12 cellular contexts compared by ENCODE assay signal in genomic region chrX:49282647-49283011, GRCh38. TPM values are rescaled to one million over a fixed set of nuclear protein-coding genes. Genes with fewer than 3 reads are reported as not detected.
DNase-seq lines count a peak whose midpoint lies in the region; ATAC-seq and TF ChIP-seq lines count a peak whose summit lies in the region.
"Had no signal": no experiment of that assay in that cellular context is flagged by ENCODE, and none has a peak within 500 bp of the region (broad histone marks: within the 10 kb centered on the region; RNA-seq: fewer than 3 reads in every experiment).

No MANE protein-coding gene starts in this region.

- no peaks in the 10 kb centered on the region for H3K27me3 Mint-ChIP-seq in activated CD4-positive, alpha-beta T cell treated with anti-CD3 and anti-CD28 coated beads, Interleukin-2, amount 10 ng/mL, durations not matched to agents 24 days and 14 days
- H3K27me3 Mint-ChIP-seq: stimulated activated memory B cell treated with anti-CD40 and anti-IgM and Interleukin-4, amounts not matched to agents 10 μg/mL and 1 μg/mL and 100 μg/mL, for 72 hours had no signal

- no peak overlapping the region for H3K4me3 Mint-ChIP-seq in activated CD4-positive, alpha-beta T cell treated with anti-CD3 and anti-CD28 coated beads, Interleukin-2, amount 10 ng/mL, durations not matched to agents 24 days and 14 days
- H3K4me3 Mint-ChIP-seq: CD8-positive, alpha-beta memory T cell; stimulated activated memory B cell treated with anti-CD40 and anti-IgM and Interleukin-4, amounts not matched to agents 10 μg/mL and 1 μg/mL and 100 μg/mL, for 72 hours had no signal

- H3K36me3 ChIP-seq in left ventricle myocardium inferior = no peaks in the 10 kb centered on the region
- H3K36me3 ChIP-seq in thoracic aorta = no peaks in the 10 kb centered on the region

- in situ Hi-C loops in ACHN (cut with HindIII; ENCODE audit: low pct_ligation_motif_present, low pct_unique_long_range_greater_than_20kb, low sequenced_read_pairs) = no loop called here

- H3K9me3 ChIP-seq in left ventricle myocardium inferior (replicated peaks) (no peaks in the 10 kb centered on the region), thoracic aorta (no peaks in the 10 kb centered on the region)

- no peak for DNase-seq in activated CD4-positive, alpha-beta T cell treated with anti-CD3 and anti-CD28 coated beads, Interleukin-2, amount 10 ng/mL, durations not matched to agents 24 days and 14 days
- no peak for DNase-seq in activated CD4-positive, alpha-beta T cell treated with anti-CD3 and anti-CD28 coated beads for 1 hour
- DNase-seq in left ventricle myocardium inferior (no peak), thoracic aorta (ENCODE audit: low spot score) (no peak), ACHN (no peak), OCI-M2 (lab: John Stamatoyannopoulos, UW; ENCODE audit: unreplicated experiment) (no peak)
- DNase-seq: CD8-positive, alpha-beta memory T cell; effector memory CD4-positive, alpha-beta T cell; NCI-H1105 had no signal

- peaks cover 14% of the 10 kb centered on the region for H3K36me3 Mint-ChIP-seq in activated CD4-positive, alpha-beta T cell treated with anti-CD3 and anti-CD28 coated beads, Interleukin-2, amount 10 ng/mL, durations not matched to agents 24 days and 14 days (ENCODE audit: low read depth)

- H3K4me1 ChIP-seq in left ventricle myocardium inferior (peaks cover 6% of the 10 kb centered on the region), thoracic aorta (ENCODE audit: control insufficient read depth in 1 of 2, low read depth in 2 of 2) (no peaks in the 10 kb centered on the region)

- H3K9me3 Mint-ChIP-seq in activated CD4-positive, alpha-beta T cell treated with anti-CD3 and anti-CD28 coated beads, Interleukin-2, amount 10 ng/mL, durations not matched to agents 24 days and 14 days = no peaks in the 10 kb centered on the region
- H3K9me3 Mint-ChIP-seq: stimulated activated memory B cell treated with anti-CD40 and anti-IgM and Interleukin-4, amounts not matched to agents 10 μg/mL and 1 μg/mL and 100 μg/mL, for 72 hours had no signal

- H3K27ac ChIP-seq in left ventricle myocardium inferior (replicated peaks) (no peak overlapping the region), thoracic aorta (no peak overlapping the region)

- H3K27me3 ChIP-seq in left ventricle myocardium inferior (ENCODE audit: low read depth) (no peaks in the 10 kb centered on the region), thoracic aorta (replicated peaks; ENCODE audit: insufficient read depth) (no peaks in the 10 kb centered on the region)

- ATAC-seq in SK-N-SH treated with all-trans-retinoic acid at 6 μM for 48 hours (peak; percentile 85), thoracic aorta (ENCODE audit: insufficient number of reproducible peaks, low FRiP score, low read depth) (no peak), HG02970 (IDR thresholded peaks at IDR 0.05; ENCODE audit: low FRiP score, unreplicated experiment) (no peak)
- ATAC-seq: stimulated activated memory B cell treated with anti-CD40 and anti-IgM and Interleukin-4, amounts not matched to agents 10 μg/mL and 1 μg/mL and 100 μg/mL, for 72 hours had no signal

- peak overlapping the region; percentile 51 for H3K27ac Mint-ChIP-seq in activated CD4-positive, alpha-beta T cell treated with anti-CD3 and anti-CD28 coated beads, Interleukin-2, amount 10 ng/mL, durations not matched to agents 24 days and 14 days
- H3K27ac Mint-ChIP-seq: stimulated activated memory B cell treated with anti-CD40 and anti-IgM and Interleukin-4, amounts not matched to agents 10 μg/mL and 1 μg/mL and 100 μg/mL, for 72 hours had no signal

- peak; percentile 43 for TF ChIP-seq CTCF in left ventricle myocardium inferior (IDR thresholded peaks at IDR 0.05; ENCODE audit: borderline replicate concordance)
- peak; percentile 19 for TF ChIP-seq CTCF in thoracic aorta (IDR thresholded peaks at IDR 0.05)

- intact Hi-C loops in activated CD4-positive, alpha-beta T cell treated with anti-CD3 and anti-CD28 coated beads, Interleukin-2, amount 10 ng/mL, durations not matched to agents 24 days and 14 days (cut with micrococcal nuclease) = no loop called here
- intact Hi-C loops in left ventricle myocardium inferior (cut with micrococcal nuclease) = no loop called here

- H3K4me3 ChIP-seq in left ventricle myocardium inferior (no peak overlapping the region), thoracic aorta (no peak overlapping the region)

- H3K4me1 Mint-ChIP-seq in activated CD4-positive, alpha-beta T cell treated with anti-CD3 and anti-CD28 coated beads, Interleukin-2, amount 10 ng/mL, durations not matched to agents 24 days and 14 days = peaks cover 32% of the 10 kb centered on the region

TF ChIP-seq in SK-N-SH treated with all-trans-retinoic acid at 6 μM for 48 hours, 23 proteins besides CTCF, POLR2A, EP300 and RAD21 (continues in another document):
- no peak for TF ChIP-seq TOX (CRISPR knock-in tag; IDR thresholded peaks at IDR 0.05; ENCODE audit: borderline replicate concordance)
- no peak for TF ChIP-seq ISL1 (CRISPR knock-in tag; IDR thresholded peaks at IDR 0.05)
- no peak for TF ChIP-seq BACH2 (CRISPR knock-in tag; IDR thresholded peaks at IDR 0.05; ENCODE audit: borderline replicate concordance)
- TF ChIP-seq CSDC2 (CRISPR knock-in tag; IDR thresholded peaks at IDR 0.05) = no peak
- no peak for TF ChIP-seq TSHZ2 (CRISPR knock-in tag; IDR thresholded peaks at IDR 0.05)
- no peak for TF ChIP-seq OSR1 (CRISPR knock-in tag; IDR thresholded peaks at IDR 0.05)
- no peak for TF ChIP-seq ZNF70 (CRISPR knock-in tag; IDR thresholded peaks at IDR 0.05)
- TF ChIP-seq ESRRG (CRISPR knock-in tag; IDR thresholded peaks at IDR 0.05) = no peak
- TF ChIP-seq, protein P1, sequence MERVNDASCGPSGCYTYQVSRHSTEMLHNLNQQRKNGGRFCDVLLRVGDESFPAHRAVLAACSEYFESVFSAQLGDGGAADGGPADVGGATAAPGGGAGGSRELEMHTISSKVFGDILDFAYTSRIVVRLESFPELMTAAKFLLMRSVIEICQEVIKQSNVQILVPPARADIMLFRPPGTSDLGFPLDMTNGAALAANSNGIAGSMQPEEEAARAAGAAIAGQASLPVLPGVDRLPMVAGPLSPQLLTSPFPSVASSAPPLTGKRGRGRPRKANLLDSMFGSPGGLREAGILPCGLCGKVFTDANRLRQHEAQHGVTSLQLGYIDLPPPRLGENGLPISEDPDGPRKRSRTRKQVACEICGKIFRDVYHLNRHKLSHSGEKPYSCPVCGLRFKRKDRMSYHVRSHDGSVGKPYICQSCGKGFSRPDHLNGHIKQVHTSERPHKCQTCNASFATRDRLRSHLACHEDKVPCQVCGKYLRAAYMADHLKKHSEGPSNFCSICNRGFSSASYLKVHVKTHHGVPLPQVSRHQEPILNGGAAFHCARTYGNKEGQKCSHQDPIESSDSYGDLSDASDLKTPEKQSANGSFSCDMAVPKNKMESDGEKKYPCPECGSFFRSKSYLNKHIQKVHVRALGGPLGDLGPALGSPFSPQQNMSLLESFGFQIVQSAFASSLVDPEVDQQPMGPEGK (CRISPR knock-in tag; IDR thresholded peaks at IDR 0.05; ENCODE audit: borderline replicate concordance) = no peak

RNA-seq across cellular contexts. Expression of gene PPP1R3F, which starts 13.0 kb away (rescaled TPM):
- 6.3 and 8.3 TPM in 2 replicates for total RNA-seq in activated CD4-positive, alpha-beta T cell treated with anti-CD3 and anti-CD28 coated beads, Interleukin-2, amount 10 ng/mL, durations not matched to agents 24 days and 14 days
- total RNA-seq in left ventricle myocardium inferior = 25.3 TPM
- total RNA-seq in thoracic aorta = 10 to 100 TPM; 12.6 to 14.8 TPM

RNA-seq across cellular contexts. Expression of gene FOXP3, which starts 18.1 kb away (rescaled TPM):
- total RNA-seq in activated CD4-positive, alpha-beta T cell treated with anti-CD3 and anti-CD28 coated beads, Interleukin-2, amount 10 ng/mL, durations not matched to agents 24 days and 14 days = 13.1 and 14.2 TPM in 2 replicates
- total RNA-seq in left ventricle myocardium inferior (not detected), thoracic aorta (not detected)

RNA-seq across cellular contexts. Expression of gene GAGE10, which starts 20.8 kb away (rescaled TPM):
- total RNA-seq in activated CD4-positive, alpha-beta T cell treated with anti-CD3 and anti-CD28 coated beads, Interleukin-2, amount 10 ng/mL, durations not matched to agents 24 days and 14 days = not detected in 2 replicates
- total RNA-seq in left ventricle myocardium inferior = not detected
- not detected for total RNA-seq in thoracic aorta
- total RNA-seq: CD8-positive, alpha-beta memory T cell had no signal

RNA-seq across cellular contexts. Expression of gene GAGE12J, which starts 39.2 kb away (rescaled TPM):
- not detected in 2 replicates for total RNA-seq in activated CD4-positive, alpha-beta T cell treated with anti-CD3 and anti-CD28 coated beads, Interleukin-2, amount 10 ng/mL, durations not matched to agents 24 days and 14 days
- total RNA-seq in left ventricle myocardium inferior (not detected), thoracic aorta (not detected)
- total RNA-seq: CD8-positive, alpha-beta memory T cell had no signal

RNA-seq across cellular contexts. Expression of gene CCDC22, which starts 47.4 kb away (rescaled TPM):
- 25.6 and 25.8 TPM in 2 replicates for total RNA-seq in activated CD4-positive, alpha-beta T cell treated with anti-CD3 and anti-CD28 coated beads, Interleukin-2, amount 10 ng/mL, durations not matched to agents 24 days and 14 days
- total RNA-seq in left ventricle myocardium inferior (10.6 TPM), thoracic aorta (10 to 100 TPM; 22.3 to 23.2 TPM)

Comparison
In these comparisons a context has a peak if more than half of its experiments do, and no peak if none do; other contexts are left out.
1. RNA of gene FOXP3, which starts 18.1 kb away (total RNA-seq): 13.1 to 14.2 TPM in activated CD4-positive, alpha-beta T cell treated with anti-CD3 and anti-CD28 coated beads, Interleukin-2, amount 10 ng/mL, durations not matched to agents 24 days and 14 days; not detected in left ventricle myocardium inferior (single experiment) and not detected in thoracic aorta; every median in the first group is over 10 times any median in the second.